ENCODE assay signal across 1 cellular context in genomic region chr18:59096098-59096779, GRCh38.
TF ChIP-seq lines count a peak whose summit lies in the region.

No MANE protein-coding gene starts in this region.

TF ChIP-seq in SK-N-SH treated with all-trans-retinoic acid at 6 μM for 48 hours, 23 proteins besides CTCF, POLR2A, EP300 and RAD21 (continued from another document):
- no peak for TF ChIP-seq TSHZ2 (CRISPR knock-in tag; IDR thresholded peaks at IDR 0.05)
